12 cellular contexts compared by ENCODE assay signal in genomic region chr11:116837231-116838091, GRCh38. TPM values are rescaled to one million over a fixed set of nuclear protein-coding genes. Genes with fewer than 3 reads are reported as not detected.
DNase-seq lines count a peak whose midpoint lies in the region; ATAC-seq, FAIRE-seq and TF ChIP-seq lines count a peak whose summit lies in the region.
"Had no signal": no experiment of that assay in that cellular context is flagged by ENCODE, and none has a peak within 500 bp of the region (broad histone marks: within the 10 kb centered on the region; RNA-seq: fewer than 3 reads in every experiment).

Gene APOA1 (minus strand): TSS chr11:116837622. CDS start chr11:116837387, 235 bp downstream.

- no peak within 1 kb of the TSS for H3K4me3 ChIP-seq in HUES64 (ENCODE audit: low read length)
- peak within 1 kb of the TSS; percentile 54 for H3K4me3 ChIP-seq in lower lobe of right lung
- peak within 1 kb of the TSS; percentile 12 to 57 for H3K4me3 ChIP-seq in testis

- no peak for TF ChIP-seq CTCF in lower lobe of right lung (IDR thresholded peaks at IDR 0.05)
- TF ChIP-seq CTCF in testis (IDR thresholded peaks at IDR 0.05), result no peak

- H3K27me3 ChIP-seq in HUES64 (ENCODE audit: insufficient read depth, low read length) (peaks cover 7% of the 10 kb centered on the region), lower lobe of right lung (ENCODE audit: low read depth) (no peaks in the 10 kb centered on the region), testis (no peaks in the 10 kb centered on the region)
- H3K27me3 ChIP-seq: stomach had no signal

- H3K27me3 Mint-ChIP-seq in central memory CD8-positive, alpha-beta T cell, result no peaks in the 10 kb centered on the region
- H3K27me3 Mint-ChIP-seq: effector memory CD8-positive, alpha-beta T cell had no signal

- H3K36me3 ChIP-seq in HUES64 (ENCODE audit: insufficient read depth, low read length), result no peaks in the 10 kb centered on the region
- H3K36me3 ChIP-seq in lower lobe of right lung, result peaks cover 2% of the 10 kb centered on the region
- no peaks in the 10 kb centered on the region for H3K36me3 ChIP-seq in testis (ENCODE audit: low read depth, missing control alignments)
- H3K36me3 ChIP-seq: stomach had no signal

- FAIRE-seq in GM12891 (lab: Jason Lieb, UNC), result no peak

- intact Hi-C loops in lower lobe of right lung (cut with DNase I) (no loop called here), testis (cut with DNase I; ENCODE audit: low total_unique reads) (no loop called here)

- no peak for ATAC-seq in central memory CD8-positive, alpha-beta T cell (replicated peaks; ENCODE audit: extremely low read depth, poor library complexity, severe bottlenecking)
- ATAC-seq in lower lobe of right lung (no peak), GM21526 (IDR thresholded peaks at IDR 0.05; ENCODE audit: low FRiP score, unreplicated experiment) (no peak)
- ATAC-seq: effector memory CD8-positive, alpha-beta T cell had no signal

- H3K36me3 Mint-ChIP-seq in central memory CD8-positive, alpha-beta T cell (ENCODE audit: insufficient read depth), result peaks cover 4% of the 10 kb centered on the region

- TF ChIP-seq POLR2A in testis (IDR thresholded peaks at IDR 0.05) (no peak), GM12891 (IDR thresholded peaks at IDR 0.05; ENCODE audit: low read depth, low read length) (no peak)

- H3K27ac Mint-ChIP-seq in central memory CD8-positive, alpha-beta T cell (ENCODE audit: low read depth), result no peak within 1 kb of the TSS

- WGBS in HUES64, result 76% methylated on average over 15 of the region's 19 CpGs
- 53 to 69% methylated on average over 3 to 19 of the region's 19 CpGs for WGBS in testis, 2 donors

- H3K4me1 ChIP-seq in HUES64 (ENCODE audit: insufficient read depth, low read length) (peaks cover 5% of the 10 kb centered on the region; the same call in 1 of the 2 replicates), lower lobe of right lung (peaks cover 41% of the 10 kb centered on the region), testis (peaks cover 41% of the 10 kb centered on the region)
- H3K4me1 ChIP-seq: parathyroid adenoma had no signal

- peak within 1 kb of the TSS; percentile 28; the same call in 1 of the 2 replicates for H3K27ac ChIP-seq in HUES64 (ENCODE audit: low read depth, low read length)
- peak within 1 kb of the TSS; percentile 88 for H3K27ac ChIP-seq in lower lobe of right lung
- H3K27ac ChIP-seq in testis, result peak within 1 kb of the TSS; percentile 50 to 69

- H3K4me3 Mint-ChIP-seq in central memory CD8-positive, alpha-beta T cell, result peak within 1 kb of the TSS; percentile 79

- H3K9me3 Mint-ChIP-seq in central memory CD8-positive, alpha-beta T cell, result no peaks in the 10 kb centered on the region
- H3K9me3 Mint-ChIP-seq: effector memory CD8-positive, alpha-beta T cell had no signal

- DNase-seq in central memory CD8-positive, alpha-beta T cell (ENCODE audit: low spot score in 2 of 2), result no peak
- DNase-seq in lower lobe of right lung, result no peak
- peak; percentile 85 for DNase-seq in testis
- no peak for DNase-seq in HT-29 (ENCODE audit: low spot score)
- no peak for DNase-seq in GM12891 (ENCODE audit: insufficient read length, low spot score)
- DNase-seq: effector memory CD8-positive, alpha-beta T cell; NCI-H1694; NCI-H510A treated with DMSO at 0.1 percent for 48 hours; stomach had no signal

- H3K9me3 ChIP-seq in HUES64 (ENCODE audit: insufficient read depth, low read depth, low read length) (no peaks in the 10 kb centered on the region), lower lobe of right lung (no peaks in the 10 kb centered on the region), testis (no peaks in the 10 kb centered on the region)
- H3K9me3 ChIP-seq: stomach had no signal

- peaks cover 17% of the 10 kb centered on the region for H3K4me1 Mint-ChIP-seq in central memory CD8-positive, alpha-beta T cell

- no peak within 1 kb of the TSS for H3K9ac ChIP-seq in HUES64 (ENCODE audit: low read depth, low read length)
- H3K9ac ChIP-seq: parathyroid adenoma had no signal

TF ChIP-seq in GM12891, 5 proteins besides CTCF, POLR2A, EP300 and RAD21:
- no peak for TF ChIP-seq TAF1 (IDR thresholded peaks at IDR 0.05; ENCODE audit: low read depth, low read length)
- TF ChIP-seq PAX5 (IDR thresholded peaks at IDR 0.05; ENCODE audit: insufficient read depth, low read length, severe bottlenecking), result no peak
- no peak for TF ChIP-seq POLR2AphosphoS5 (IDR thresholded peaks at IDR 0.05; ENCODE audit: low read depth, low read length)
- no peak for TF ChIP-seq POU2F2 (IDR thresholded peaks at IDR 0.05; ENCODE audit: low read depth, low read length)
- TF ChIP-seq SPI1 (IDR thresholded peaks at IDR 0.05; ENCODE audit: low read depth, low read length), result no peak
TF ChIP-seq in GM12891: peak in this region for 0.

RNA-seq across cellular contexts. Expression of gene APOA1, which starts in this region (rescaled TPM):
- 11.4 TPM for polyA plus RNA-seq in HUES64 (2013, experiment 1 of 2)
- polyA plus RNA-seq in HUES64 (2013, experiment 2 of 2), result 16.2 TPM
- total RNA-seq in lower lobe of right lung, result 3.7 TPM
- total RNA-seq in testis, result 1,000 to 10,000 TPM; 2,156 to 2,741 TPM
- polyA plus RNA-seq in testis (ENCODE audit: insufficient read depth, low read depth, low replicate concordance), result 617 TPM
- total RNA-seq in HT-29 (2014; rRNA removed; shearing (Covaris generic)), result not detected in 2 replicates
- 0.23 TPM for polyA plus RNA-seq in GM12891 (2012; ENCODE audit: low read depth, missing spikeins)

Comparison
In these comparisons a context has a peak if more than half of its experiments do, and no peak if none do; other contexts are left out.
1. RNA of gene APOA1 (total RNA-seq): 2,156 to 2,741 TPM in testis; 3.7 TPM in lower lobe of right lung (single experiment) and not detected in HT-29; every median in the first group is over 100 times any median in the second.
2. H3K27ac ChIP-seq: peak in every context shown above with its lines; median percentile 88 in lower lobe of right lung; 60 in testis; 28 in HUES64.